20 cellular contexts compared by ENCODE assay signal in the genomic region with DNA sequence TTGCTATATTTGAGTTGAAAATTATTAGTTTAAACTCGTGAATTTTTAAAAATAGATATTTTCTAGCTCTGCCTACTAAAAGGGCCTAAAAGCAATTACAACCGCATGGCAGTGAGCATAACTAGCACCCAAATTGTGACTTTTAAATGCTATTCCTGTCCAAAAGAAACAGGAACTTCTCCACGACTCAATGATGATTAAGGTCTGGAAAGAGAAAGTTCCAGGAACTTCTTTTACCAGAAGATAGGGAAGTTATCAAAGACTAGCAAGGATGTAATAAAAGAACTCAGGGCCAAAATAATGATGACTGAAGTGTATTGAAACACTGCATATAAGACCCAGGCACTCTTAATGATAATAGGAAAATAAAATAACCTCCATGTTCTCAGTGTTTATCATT.
DNase-seq lines count a peak whose midpoint lies in the region; ATAC-seq, FAIRE-seq and TF ChIP-seq lines count a peak whose summit lies in the region.
"Had no signal": no experiment of that assay in that cellular context is flagged by ENCODE, and none has a peak within 500 bp of the region (broad histone marks: within the 10 kb centered on the region; RNA-seq: fewer than 3 reads in every experiment).

No MANE protein-coding gene starts in this region.

- H4K20me1 ChIP-seq in endothelial cell of umbilical vein (replicated peaks; ENCODE audit: control insufficient read depth, extremely low read depth, insufficient read depth, low read length) = no peaks in the 10 kb centered on the region

- CTCF ChIA-PET in endothelial cell of umbilical vein (lab: Charles Lee) = interaction anchor here (1.6 kb wide), 1 partner anchor 891 kb away, joined by 3 read pairs; no protein-coding TSS in a partner anchor
- CTCF ChIA-PET in activated CD4-positive, alpha-beta memory T cell treated with anti-CD3 and anti-CD28 coated beads for 36 hours (lab: Charles Lee) = no interaction called here

- H3K4me3 Mint-ChIP-seq in activated CD4-positive, alpha-beta memory T cell treated with anti-CD3 and anti-CD28 coated beads for 36 hours = no peak overlapping the region
- H3K4me3 Mint-ChIP-seq: CD4-positive, CD25-positive, alpha-beta regulatory T cell; CD8-positive, alpha-beta T cell; GM23338; H9 had no signal

- TF ChIP-seq POLR2A in endothelial cell of umbilical vein (IDR thresholded peaks at IDR 0.05; ENCODE audit: low read depth, low read length) = no peak

- intact Hi-C loops in left ventricle myocardium superior (cut with micrococcal nuclease) (no loop called here), Right ventricle myocardium inferior (cut with DNase I) (no loop called here), endothelial cell of umbilical vein (cut with micrococcal nuclease) (no loop called here)
- intact Hi-C loops in activated CD4-positive, alpha-beta memory T cell treated with anti-CD3 and anti-CD28 coated beads for 36 hours (cut with micrococcal nuclease) = no loop called here

- H3K9me3 Mint-ChIP-seq in activated CD4-positive, alpha-beta memory T cell treated with anti-CD3 and anti-CD28 coated beads for 36 hours = no peaks in the 10 kb centered on the region
- H3K9me3 Mint-ChIP-seq: CD8-positive, alpha-beta T cell; GM23338; H9 had no signal

- no peaks in the 10 kb centered on the region for H3K9me3 ChIP-seq in endothelial cell of umbilical vein (replicated peaks; ENCODE audit: control insufficient read depth, insufficient read depth, low read length)
- H3K9me3 ChIP-seq: Caco-2 had no signal

- no peak overlapping the region for H3K9ac ChIP-seq in endothelial cell of umbilical vein (replicated peaks; ENCODE audit: extremely low read depth, insufficient read depth, low read length)

- no peaks in the 10 kb centered on the region for H3K27me3 Mint-ChIP-seq in activated CD4-positive, alpha-beta memory T cell treated with anti-CD3 and anti-CD28 coated beads for 36 hours
- H3K27me3 Mint-ChIP-seq: CD4-positive, CD25-positive, alpha-beta regulatory T cell had no signal

- BruUV-seq in endothelial cell of umbilical vein (replicated peaks; lab: Mats Ljungman, UMichigan) = no TSS peak

- no peaks in the 10 kb centered on the region for H3K36me3 Mint-ChIP-seq in activated CD4-positive, alpha-beta memory T cell treated with anti-CD3 and anti-CD28 coated beads for 36 hours
- H3K36me3 Mint-ChIP-seq: CD4-positive, CD25-positive, alpha-beta regulatory T cell; CD8-positive, alpha-beta T cell had no signal

- H2AFZ ChIP-seq in endothelial cell of umbilical vein (ENCODE audit: low read depth, low read length) = no peak overlapping the region
- H2AFZ ChIP-seq: GM23338 had no signal

- DNase-seq in left ventricle myocardium superior (no peak), Right ventricle myocardium inferior (ENCODE audit: missing footprints) (no peak), D721Med (ENCODE audit: insufficient read length, low spot score) (no peak), MV-4-11 (lab: John Stamatoyannopoulos, UW) (peak; percentile 59), endothelial cell of umbilical vein (ENCODE audit: low read depth, low spot score) (peak; percentile 14), kidney glomerular epithelial cell (lab: John Stamatoyannopoulos, UW) (no peak)
- DNase-seq in activated CD4-positive, alpha-beta memory T cell treated with anti-CD3 and anti-CD28 coated beads for 36 hours = no peak
- DNase-seq: C1 segment of cervical spinal cord; Caco-2; CD4-positive, CD25-positive, alpha-beta regulatory T cell; CD8-positive, alpha-beta T cell; DMS 273 treated with DMSO at 0.1 percent for 48 hours; DMS79; EL; GDM1; H9 had no signal

- POLR2A ChIA-PET in endothelial cell of umbilical vein (lab: Charles Lee) = no interaction called here
- POLR2A ChIA-PET in activated CD4-positive, alpha-beta memory T cell treated with anti-CD3 and anti-CD28 coated beads for 36 hours (lab: Charles Lee) = no interaction called here

- dilution Hi-C loops in endothelial cell of umbilical vein (cut with MboI; ENCODE audit: extremely low pct_ligation_motif_present, low sequenced_read_pairs) = no loop called here

- peak; percentile 20 for ATAC-seq in left ventricle myocardium superior
- ATAC-seq in Right ventricle myocardium inferior = no peak
- ATAC-seq: CD8-positive, alpha-beta T cell; GM12878; GM23338; HCT116 had no signal

- TF ChIP-seq CTCF in D721Med (IDR thresholded peaks at IDR 0.05; ENCODE audit: insufficient read depth, missing control alignments) (no peak), endothelial cell of umbilical vein (IDR thresholded peaks at IDR 0.05; ENCODE audit: extremely low read depth in 1 of 2, insufficient read depth in 1 of 2, low read depth in 1 of 2, low read length in 2 of 2) (no peak)

- H3K4me3 ChIP-seq in endothelial cell of umbilical vein (replicated peaks in 1 of 3; ENCODE audit: insufficient read depth in 1 of 3, low read depth in 1 of 3, low read length in 3 of 3) = no peak overlapping the region
- H3K4me3 ChIP-seq: GM12878, GM23338 had no signal

- H3K4me1 Mint-ChIP-seq in activated CD4-positive, alpha-beta memory T cell treated with anti-CD3 and anti-CD28 coated beads for 36 hours (ENCODE audit: low read depth) = no peaks in the 10 kb centered on the region
- H3K4me1 Mint-ChIP-seq: CD4-positive, CD25-positive, alpha-beta regulatory T cell; GM23338; H9 had no signal

- H3K79me2 ChIP-seq in endothelial cell of umbilical vein (ENCODE audit: control insufficient read depth, insufficient read depth, low read length) = no peaks in the 10 kb centered on the region

- H3K27ac ChIP-seq in endothelial cell of umbilical vein (ENCODE audit: insufficient read depth, low read depth, low read length) = no peak overlapping the region

- H3K9me1 ChIP-seq in endothelial cell of umbilical vein (replicated peaks; ENCODE audit: control insufficient read depth, extremely low read depth, insufficient read depth, low read length) = no peaks in the 10 kb centered on the region

- no peaks in the 10 kb centered on the region for H3K36me3 ChIP-seq in endothelial cell of umbilical vein (ENCODE audit: control insufficient read depth in 2 of 2, extremely low read depth in 1 of 2, insufficient read depth in 2 of 2, low read length in 2 of 2)

- H3K27me3 ChIP-seq in endothelial cell of umbilical vein (ENCODE audit: control insufficient read depth in 2 of 2, insufficient read depth in 2 of 2, low read length in 2 of 2) = no peaks in the 10 kb centered on the region

- H3K4me1 ChIP-seq in endothelial cell of umbilical vein (ENCODE audit: control insufficient read depth, extremely low read depth, insufficient read depth, low read length) = no peaks in the 10 kb centered on the region

- FAIRE-seq in D721Med (lab: Jason Lieb, UNC) = peak; percentile 46
- FAIRE-seq in endothelial cell of umbilical vein (lab: Jason Lieb, UNC) = no peak
- FAIRE-seq: GM12878, GM19239 had no signal

- H3K27ac Mint-ChIP-seq in activated CD4-positive, alpha-beta memory T cell treated with anti-CD3 and anti-CD28 coated beads for 36 hours = no peak overlapping the region
- H3K27ac Mint-ChIP-seq: CD4-positive, CD25-positive, alpha-beta regulatory T cell; CD8-positive, alpha-beta T cell; GM23338; H9 had no signal

- no peak overlapping the region for H3K4me2 ChIP-seq in endothelial cell of umbilical vein (ENCODE audit: insufficient read depth, low read length)
- H3K4me2 ChIP-seq: GM23338 had no signal

TF ChIP-seq in endothelial cell of umbilical vein, 7 proteins besides CTCF, POLR2A, EP300 and RAD21:
- TF ChIP-seq JUN (IDR thresholded peaks at IDR 0.05; ENCODE audit: borderline replicate concordance, insufficient read depth, insufficient read length, low read depth) (no peak), FOS (IDR thresholded peaks at IDR 0.05; ENCODE audit: borderline replicate concordance, insufficient read depth, low read length) (no peak), POLR2AphosphoS5 (IDR thresholded peaks at IDR 0.05; ENCODE audit: insufficient read depth, low read depth, low read length) (no peak), MYC (IDR thresholded peaks at IDR 0.05; ENCODE audit: low read depth, low read length) (no peak), GATA2 (IDR thresholded peaks at IDR 0.05; ENCODE audit: insufficient read depth, insufficient read length, low read depth, low read length) (no peak), EZH2 (IDR thresholded peaks at IDR 0.05; ENCODE audit: borderline replicate concordance, low read depth, low read length, severe bottlenecking) (no peak)
- TF ChIP-seq, protein P1, sequence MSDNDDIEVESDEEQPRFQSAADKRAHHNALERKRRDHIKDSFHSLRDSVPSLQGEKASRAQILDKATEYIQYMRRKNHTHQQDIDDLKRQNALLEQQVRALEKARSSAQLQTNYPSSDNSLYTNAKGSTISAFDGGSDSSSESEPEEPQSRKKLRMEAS (IDR thresholded peaks at IDR 0.05; ENCODE audit: insufficient read depth, insufficient read length) = no peak

Comparison
In these comparisons a context has a peak if more than half of its experiments do, and no peak if none do; other contexts are left out.
1. DNase-seq: peak in MV-4-11 (single experiment) and endothelial cell of umbilical vein (single experiment); none in left ventricle myocardium superior (single experiment), Right ventricle myocardium inferior (single experiment), D721Med (single experiment), activated CD4-positive, alpha-beta memory T cell treated with anti-CD3 and anti-CD28 coated beads for 36 hours (single experiment) and kidney glomerular epithelial cell (single experiment).